ENCODE assay signal across 8 cellular contexts in the genomic region with DNA sequence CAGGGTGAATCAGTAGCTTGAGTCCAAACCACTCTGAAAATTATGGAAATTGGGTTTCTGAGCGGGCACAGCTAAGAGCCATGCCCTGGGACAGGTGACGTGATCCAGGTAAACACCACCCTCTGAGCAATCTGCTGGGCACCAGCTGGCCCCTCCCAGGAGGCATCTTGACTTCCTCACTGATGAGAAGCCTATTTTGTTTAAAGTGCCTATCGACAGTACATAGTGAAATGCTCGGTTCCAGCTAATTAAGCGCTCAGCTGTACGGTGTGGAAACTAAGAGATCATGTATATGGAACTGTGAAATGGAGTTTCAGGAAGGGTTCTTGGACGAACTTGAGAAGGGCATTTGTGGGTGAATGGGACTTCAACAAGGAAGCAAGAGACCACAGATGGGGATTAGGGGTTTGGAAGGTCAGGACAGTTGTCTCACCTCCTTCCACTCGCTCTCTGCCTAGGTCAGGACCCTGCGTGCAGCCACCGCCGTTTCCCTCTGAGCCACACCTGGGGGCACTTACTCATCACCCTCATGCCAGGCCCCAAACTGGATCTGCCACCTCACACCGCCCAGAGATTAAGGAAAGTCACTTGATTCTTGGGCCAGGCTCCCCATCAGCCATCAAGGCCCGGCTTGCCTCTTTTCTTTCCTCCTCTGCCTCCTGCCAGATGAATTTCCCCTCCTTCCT. TPM values are rescaled to one million over a fixed set of nuclear protein-coding genes. Genes with fewer than 3 reads are reported as not detected.
DNase-seq lines count a peak whose midpoint lies in the region; ATAC-seq, FAIRE-seq and TF ChIP-seq lines count a peak whose summit lies in the region.

No MANE protein-coding gene starts in this region.

- no peak for TF ChIP-seq CTCF in A549 (IDR thresholded peaks at IDR 0.05)

- ATAC-seq in A549 (no peak), GM19395 (IDR thresholded peaks at IDR 0.05; ENCODE audit: unreplicated experiment) (no peak), HG02678 (IDR thresholded peaks at IDR 0.05; ENCODE audit: unreplicated experiment) (no peak)
- ATAC-seq in activated naive CD8-positive, alpha-beta T cell treated with anti-CD3 and anti-CD28 coated beads, Interleukin-2, amount 50 U/mL, for 24 hours, result no peak

- peak overlapping the region; percentile 87 for H3K4me3 Mint-ChIP-seq in activated naive CD8-positive, alpha-beta T cell treated with anti-CD3 and anti-CD28 coated beads, Interleukin-2, amount 50 U/mL, for 24 hours

- H3K27ac Mint-ChIP-seq in activated naive CD8-positive, alpha-beta T cell treated with anti-CD3 and anti-CD28 coated beads, Interleukin-2, amount 50 U/mL, for 24 hours, result peak overlapping the region; percentile 68

- peaks cover 2% of the 10 kb centered on the region for H3K27me3 Mint-ChIP-seq in activated naive CD8-positive, alpha-beta T cell treated with anti-CD3 and anti-CD28 coated beads, Interleukin-2, amount 50 U/mL, for 24 hours

- CTCF ChIA-PET in A549 (lab: Yijun Ruan, JAX), result interaction anchor here (1.1 to 7.4 kb wide), 8 partner anchors 11 to 45 kb away, joined by 3 to 67 read pairs (median 6); partner anchors contain the start of gene CFAP58

- no peak for TF ChIP-seq EP300 in A549 (IDR thresholded peaks at IDR 0.05)

- TF ChIP-seq POLR2A in A549 (IDR thresholded peaks at IDR 0.05; ENCODE audit: low read length), result no peak

- DNase-seq in A549 (ENCODE audit: low read depth in 1 of 2, low spot score in 1 of 2), result no peak
- DNase-seq in NCI-H1436 treated with DMSO at 0.1 percent for 48 hours (lab: John Stamatoyannopoulos, UW), result peak; percentile 78
- DNase-seq in activated naive CD8-positive, alpha-beta T cell treated with anti-CD3 and anti-CD28 coated beads, Interleukin-2, amount 50 U/mL, for 24 hours, result no peak
- DNase-seq in lung microvascular endothelial cell (ENCODE audit: low read depth in 2 of 2), result peak; percentile 21 to 26
- no peak for DNase-seq in NCI-H82 treated with DMSO at 0.1 percent for 48 hours (lab: John Stamatoyannopoulos, UW; ENCODE audit: unreplicated experiment)
- DNase-seq in globus pallidus (ENCODE audit: low spot score), result no peak

- H3K9me3 Mint-ChIP-seq in activated naive CD8-positive, alpha-beta T cell treated with anti-CD3 and anti-CD28 coated beads, Interleukin-2, amount 50 U/mL, for 24 hours, result no peaks in the 10 kb centered on the region

- H3K4me2 ChIP-seq in A549, result peak overlapping the region; percentile 88

- H3K4me3 ChIP-seq in A549, result no peak overlapping the region

- 92% methylated on average over 13 of the region's 13 CpGs for WGBS in A549 (ENCODE audit: missing lambda C conversion rate)

- H3K4me1 Mint-ChIP-seq in activated naive CD8-positive, alpha-beta T cell treated with anti-CD3 and anti-CD28 coated beads, Interleukin-2, amount 50 U/mL, for 24 hours, result peaks cover 85% of the 10 kb centered on the region

- no peaks in the 10 kb centered on the region for H3K9me3 ChIP-seq in A549

- POLR2A ChIA-PET in A549 (lab: Yijun Ruan, JAX), result no interaction called here

- peak overlapping the region in 1 of 2 experiments; percentile 93; a peak in 3 of 6 replicates for H3K27ac ChIP-seq in A549

- H3K4me1 ChIP-seq in A549, result peaks cover 65% of the 10 kb centered on the region

- no peak for TF ChIP-seq RAD21 in A549 (conservative IDR thresholded peaks at IDR 0.05 in 1 of 2, IDR thresholded peaks at IDR 0.05 in 1 of 2)

- FAIRE-seq in A549 (lab: Jason Lieb, UNC), result no peak

- peaks cover 10% of the 10 kb centered on the region for H3K36me3 Mint-ChIP-seq in activated naive CD8-positive, alpha-beta T cell treated with anti-CD3 and anti-CD28 coated beads, Interleukin-2, amount 50 U/mL, for 24 hours (ENCODE audit: low read depth)

TF ChIP-seq in A549, 52 proteins besides CTCF, POLR2A, EP300 and RAD21:
- no peak for TF ChIP-seq REST (IDR thresholded peaks at IDR 0.05)
- TF ChIP-seq RFX5 (IDR thresholded peaks at IDR 0.05), result no peak
- no peak for TF ChIP-seq MYC (IDR thresholded peaks at IDR 0.05; ENCODE audit: borderline replicate concordance, low read length)

RNA-seq across cellular contexts. Expression of gene ITPRIP, which starts 3.2 kb away (rescaled TPM):
- polyA plus RNA-seq in A549 (2011; rRNA removed) (14.8 and 17.4 TPM in 2 replicates), A549 (2017; fragmentation: RNase III; extraction: RNeasy Plus Mini Kit Qiagen cat#74134 plus additional on column Dnase treatment) (18.3 to 21.0 TPM (median 19.8 TPM) in 3 replicates)
- 8.0 and 12.1 TPM in 2 replicates for polyA plus RNA-seq in A549 (2012; cell fraction: cytosol; rRNA removed)
- polyA plus RNA-seq in A549 (2012; cell fraction: nucleus; rRNA removed), result 17.9 and 19.4 TPM in 2 replicates
- 20.6 and 23.2 TPM in 2 replicates for polyA minus RNA-seq in A549 (2011; rRNA and poly(A)+ RNA removed)
- total RNA-seq in lung microvascular endothelial cell, result 24.6 and 35.5 TPM in 2 replicates

RNA-seq across cellular contexts. Expression of gene CFAP58, which starts 18.5 kb away (rescaled TPM):
- polyA plus RNA-seq in A549 (2011; rRNA removed) (0.16 and 0.22 TPM in 2 replicates), A549 (2017; fragmentation: RNase III; extraction: RNeasy Plus Mini Kit Qiagen cat#74134 plus additional on column Dnase treatment) (0.17 to 0.32 TPM (median 0.25 TPM) in 3 replicates)
- polyA plus RNA-seq in A549 (2012; cell fraction: cytosol; rRNA removed), result 0.03 and 0.12 TPM in 2 replicates
- 0.07 TPM in 1 of 2 replicates, not detected in the other for polyA plus RNA-seq in A549 (2012; cell fraction: nucleus; rRNA removed)
- 0.50 TPM in 1 of 2 replicates, not detected in the other for polyA minus RNA-seq in A549 (2011; rRNA and poly(A)+ RNA removed)
- 1.1 and 3.0 TPM in 2 replicates for total RNA-seq in lung microvascular endothelial cell

Comparison
In these comparisons a context has a peak if more than half of its experiments do, and no peak if none do; other contexts are left out.
1. DNase-seq: peak in NCI-H1436 treated with DMSO at 0.1 percent for 48 hours (single experiment) and lung microvascular endothelial cell (2 of 2); none in A549 (0 of 2), activated naive CD8-positive, alpha-beta T cell treated with anti-CD3 and anti-CD28 coated beads, Interleukin-2, amount 50 U/mL, for 24 hours (single experiment), NCI-H82 treated with DMSO at 0.1 percent for 48 hours (single experiment) and globus pallidus (single experiment).